1 cellular context compared by ENCODE assay signal in the genomic region with DNA sequence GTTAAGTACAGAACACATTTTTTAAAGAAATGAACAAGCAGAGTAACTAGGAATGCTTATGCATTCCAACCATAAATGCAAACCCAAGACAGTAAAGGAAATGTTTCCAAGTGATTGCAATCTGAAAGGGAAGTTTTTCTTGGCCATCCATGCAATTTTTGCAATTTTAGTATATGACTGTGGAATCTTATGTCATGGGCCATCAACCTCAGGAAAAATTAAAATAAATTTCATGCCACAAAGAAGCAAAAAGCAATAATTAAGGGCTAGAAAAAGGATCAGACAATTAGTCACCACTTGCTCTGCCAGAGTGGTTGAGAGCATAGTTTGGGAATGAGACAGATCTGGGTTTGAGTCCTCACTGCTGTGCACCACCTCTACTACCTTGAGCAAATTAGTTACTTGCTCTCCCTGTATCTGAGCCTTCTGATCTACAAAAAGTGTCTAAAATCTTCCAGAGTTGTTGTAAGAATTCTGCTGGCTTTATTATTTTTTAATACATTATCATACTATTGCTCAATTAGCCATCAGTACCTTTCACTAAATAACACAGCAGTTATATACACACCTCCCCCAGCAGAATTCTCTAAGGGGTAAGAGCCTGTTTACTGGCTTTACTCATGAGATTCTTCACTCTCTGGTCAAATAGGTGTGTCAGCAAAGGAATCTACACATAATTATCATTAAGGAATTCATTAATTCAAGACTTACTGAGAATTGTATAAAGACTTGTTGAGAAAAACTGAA.
TF ChIP-seq lines count a peak whose summit lies in the region.

No MANE protein-coding gene starts in this region.

TF ChIP-seq in IMR-90, 13 proteins besides CTCF, POLR2A, EP300 and RAD21:
- TF ChIP-seq RCOR1 (IDR thresholded peaks at IDR 0.05; ENCODE audit: insufficient replicate concordance, low read length) (peak; percentile 30), NFE2L2 (IDR thresholded peaks at IDR 0.05; ENCODE audit: low read depth, low read length) (no peak), RFX5 (IDR thresholded peaks at IDR 0.05; ENCODE audit: low read depth, low read length) (no peak), MAZ (IDR thresholded peaks at IDR 0.05; ENCODE audit: borderline replicate concordance, low read depth, low read length) (no peak), CHD1 (IDR thresholded peaks at IDR 0.05; ENCODE audit: low read depth, low read length) (no peak), MAFK (IDR thresholded peaks at IDR 0.05; ENCODE audit: low read depth, low read length) (peak; percentile 44; the same call in 1 of the 2 replicates), CEBPB (IDR thresholded peaks at IDR 0.05; ENCODE audit: low read depth, low read length) (peak; percentile 73; the same call in 1 of the 2 replicates), MXI1 (IDR thresholded peaks at IDR 0.05; ENCODE audit: borderline replicate concordance, low read depth, low read length) (no peak), FOS (IDR thresholded peaks at IDR 0.05; ENCODE audit: low read depth, low read length) (peak; percentile 59; the same call in 1 of the 2 replicates), BHLHE40 (IDR thresholded peaks at IDR 0.05; ENCODE audit: low read depth, low read length) (no peak), SMC3 (IDR thresholded peaks at IDR 0.05; ENCODE audit: low read depth, low read length) (no peak)
- TF ChIP-seq, protein P1, sequence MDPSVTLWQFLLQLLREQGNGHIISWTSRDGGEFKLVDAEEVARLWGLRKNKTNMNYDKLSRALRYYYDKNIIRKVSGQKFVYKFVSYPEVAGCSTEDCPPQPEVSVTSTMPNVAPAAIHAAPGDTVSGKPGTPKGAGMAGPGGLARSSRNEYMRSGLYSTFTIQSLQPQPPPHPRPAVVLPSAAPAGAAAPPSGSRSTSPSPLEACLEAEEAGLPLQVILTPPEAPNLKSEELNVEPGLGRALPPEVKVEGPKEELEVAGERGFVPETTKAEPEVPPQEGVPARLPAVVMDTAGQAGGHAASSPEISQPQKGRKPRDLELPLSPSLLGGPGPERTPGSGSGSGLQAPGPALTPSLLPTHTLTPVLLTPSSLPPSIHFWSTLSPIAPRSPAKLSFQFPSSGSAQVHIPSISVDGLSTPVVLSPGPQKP (IDR thresholded peaks at IDR 0.05; ENCODE audit: borderline replicate concordance, low read depth, low read length), result no peak
- TF ChIP-seq, protein P2, sequence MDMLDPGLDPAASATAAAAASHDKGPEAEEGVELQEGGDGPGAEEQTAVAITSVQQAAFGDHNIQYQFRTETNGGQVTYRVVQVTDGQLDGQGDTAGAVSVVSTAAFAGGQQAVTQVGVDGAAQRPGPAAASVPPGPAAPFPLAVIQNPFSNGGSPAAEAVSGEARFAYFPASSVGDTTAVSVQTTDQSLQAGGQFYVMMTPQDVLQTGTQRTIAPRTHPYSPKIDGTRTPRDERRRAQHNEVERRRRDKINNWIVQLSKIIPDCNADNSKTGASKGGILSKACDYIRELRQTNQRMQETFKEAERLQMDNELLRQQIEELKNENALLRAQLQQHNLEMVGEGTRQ (IDR thresholded peaks at IDR 0.05; ENCODE audit: low read depth, low read length), result no peak
